In the genomic region with DNA sequence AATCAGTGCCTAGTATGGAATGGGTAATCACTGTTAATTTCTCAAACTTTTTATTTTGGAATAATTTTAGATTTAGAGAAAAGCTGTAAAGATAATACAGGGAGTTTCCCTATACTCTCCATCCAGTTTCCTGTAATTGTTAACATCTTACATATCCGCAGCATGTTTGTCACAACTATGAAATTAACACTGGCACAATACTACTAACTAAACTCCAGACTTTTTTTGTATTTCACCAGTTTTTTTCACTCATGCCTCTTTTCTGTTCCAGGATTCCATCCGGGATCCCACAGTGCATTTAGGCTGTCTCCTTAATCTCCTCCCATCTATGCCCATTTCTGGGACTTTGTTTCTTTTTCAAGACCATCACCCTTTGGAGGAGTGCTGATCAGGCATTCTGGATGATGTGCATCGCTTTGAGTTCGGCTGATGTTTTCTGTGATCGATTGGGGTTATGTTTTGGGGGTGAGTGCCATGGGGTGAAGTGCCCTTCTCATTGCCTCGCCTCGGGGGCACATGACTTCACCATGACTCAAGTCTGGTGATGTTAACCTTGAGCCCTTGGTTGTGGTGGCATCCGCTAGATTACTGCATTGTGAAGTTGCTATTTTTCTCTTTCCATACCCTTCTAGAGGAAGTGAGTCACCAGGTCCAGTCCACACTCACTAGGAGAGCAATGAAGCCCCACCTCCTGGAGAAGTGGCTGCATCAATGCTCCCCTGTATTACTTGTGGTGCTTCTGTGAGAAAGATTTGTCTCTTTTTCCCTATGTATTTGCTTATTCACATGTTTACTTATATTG, we compare ENCODE assay signal across 10 cellular contexts. TPM values are rescaled to one million over a fixed set of nuclear protein-coding genes. Genes with fewer than 3 reads are reported as not detected.
A peak's percentile ranks its signal among the peaks of the same experiment; 100 is the strongest.
DNase-seq lines count a peak whose midpoint lies in the region; FAIRE-seq and TF ChIP-seq lines count a peak whose summit lies in the region.
"Had no signal": no experiment of that assay in that cellular context is flagged by ENCODE, and none has a peak within 500 bp of the region (broad histone marks: within the 10 kb centered on the region; RNA-seq: fewer than 3 reads in every experiment).

No MANE protein-coding gene starts in this region.

- TSS peak; percentile 85 for BruUV-seq in mammary epithelial cell (replicated peaks; lab: Mats Ljungman, UMichigan)

- intact Hi-C loops in mammary epithelial cell (cut with micrococcal nuclease), result loop anchor here (2.0 kb wide), 1 partner anchor 14 kb away; no protein-coding TSS in a partner anchor

- H4K20me1 ChIP-seq in GM23248 (ENCODE audit: insufficient read depth) (no peaks in the 10 kb centered on the region), mammary epithelial cell (ENCODE audit: insufficient read depth, low read length) (no peaks in the 10 kb centered on the region), MM.1S (ENCODE audit: insufficient read depth, low read length) (no peaks in the 10 kb centered on the region)

- no peak for FAIRE-seq in frontal cortex (lab: Jason Lieb, UNC)
- FAIRE-seq: colon had no signal

- DNase-seq in GM23248 (peak; percentile 93), SIG-M5 (lab: John Stamatoyannopoulos, UW) (peak; percentile 46), mammary epithelial cell (peak; percentile 95), retinal pigment epithelial cell (ENCODE audit: low read depth) (peak; percentile 70), frontal cortex (ENCODE audit: low spot score in 2 of 2) (no peak), DMS114 treated with DMSO at 0.1 percent for 48 hours (lab: John Stamatoyannopoulos, UW; ENCODE audit: unreplicated experiment) (no peak), MM.1S (no peak)
- DNase-seq in stimulated activated naive CD4-positive, alpha-beta T cell treated with Interleukin-2 at 50 U/mL for 16 hours (lab: John Stamatoyannopoulos, UW), result no peak
- DNase-seq: NCI-H2081 had no signal

- H3K9me3 ChIP-seq in GM23248 (ENCODE audit: low read depth), result no peaks in the 10 kb centered on the region
- H3K9me3 ChIP-seq in mammary epithelial cell (replicated peaks; ENCODE audit: insufficient read depth, low read length), result no peaks in the 10 kb centered on the region
- no peaks in the 10 kb centered on the region for H3K9me3 ChIP-seq in MM.1S (replicated peaks; ENCODE audit: insufficient read depth, low read length)

- H3K79me2 ChIP-seq in GM23248 (ENCODE audit: insufficient read depth) (no peaks in the 10 kb centered on the region), mammary epithelial cell (ENCODE audit: insufficient read depth, low read length) (no peaks in the 10 kb centered on the region), MM.1S (ENCODE audit: low read length) (no peaks in the 10 kb centered on the region)

- in situ Hi-C loops in GM23248 (cut with MboI) (no loop called here), mammary epithelial cell (cut with MboI; ENCODE audit: low sequenced_read_pairs in 2 of 2) (no loop called here)

- 42 to 43% methylated on average over 8 of the region's 8 CpGs for WGBS in GM23248 (ENCODE audit: low coverage in 1 of 2, low lambda C conversion rate in 2 of 2, missing lambda C conversion rate in 2 of 2), 2 experiments
- 56% methylated on average over 7 of the region's 8 CpGs for WGBS in mammary epithelial cell (ENCODE audit: low coverage, missing lambda C conversion rate)

- TF ChIP-seq CTCF in mammary epithelial cell (conservative IDR thresholded peaks at IDR 0.05 in 1 of 2, IDR thresholded peaks at IDR 0.05 in 1 of 2; ENCODE audit: extremely low read depth in 1 of 2, insufficient read depth in 1 of 2, low read depth in 1 of 2, low read length in 2 of 2) (peak in 1 of 2 donors; percentile 5), retinal pigment epithelial cell (conservative IDR thresholded peaks at IDR 0.05; ENCODE audit: low read depth, low read length) (peak; percentile 31), MM.1S (IDR thresholded peaks at IDR 0.05; ENCODE audit: low read length) (no peak)

- H3K9ac ChIP-seq in GM23248 (no peak overlapping the region), mammary epithelial cell (ENCODE audit: insufficient read depth, low read length) (no peak overlapping the region), MM.1S (ENCODE audit: low read length) (no peak overlapping the region)

- peak overlapping the region; percentile 18; the same call in 1 of the 2 replicates for H3K4me3 ChIP-seq in GM23248
- no peak overlapping the region for H3K4me3 ChIP-seq in mammary epithelial cell (replicated peaks in 1 of 3; ENCODE audit: insufficient read depth in 1 of 3, low read depth in 2 of 3, low read length in 3 of 3)
- H3K4me3 ChIP-seq in retinal pigment epithelial cell (ENCODE audit: low read length), result no peak overlapping the region
- H3K4me3 ChIP-seq in MM.1S (ENCODE audit: low read length), result no peak overlapping the region

- H3K9me2 ChIP-seq in GM23248 (ENCODE audit: insufficient read depth), result no peaks in the 10 kb centered on the region
- H3K9me2 ChIP-seq in MM.1S (replicated peaks; ENCODE audit: insufficient read depth, low read length), result no peaks in the 10 kb centered on the region

- H3K36me3 ChIP-seq in GM23248 (ENCODE audit: low read depth) (no peaks in the 10 kb centered on the region), mammary epithelial cell (ENCODE audit: insufficient read depth, low read length) (no peaks in the 10 kb centered on the region), MM.1S (replicated peaks; ENCODE audit: insufficient read depth, low read length) (no peaks in the 10 kb centered on the region)

- peaks cover 21% of the 10 kb centered on the region for H3F3A ChIP-seq in GM23248 (ENCODE audit: insufficient read depth)
- no peaks in the 10 kb centered on the region for H3F3A ChIP-seq in MM.1S (ENCODE audit: insufficient read depth, low read length)

- H3K27me3 ChIP-seq in GM23248 (replicated peaks; ENCODE audit: insufficient read depth), result no peaks in the 10 kb centered on the region
- peaks cover 3% of the 10 kb centered on the region for H3K27me3 ChIP-seq in mammary epithelial cell (ENCODE audit: insufficient read depth, low read length)
- H3K27me3 ChIP-seq in MM.1S (replicated peaks; ENCODE audit: insufficient read depth, low read length), result no peaks in the 10 kb centered on the region

- dilution Hi-C loops in mammary epithelial cell (cut with HindIII; ENCODE audit: low sequenced_read_pairs), result no loop called here

- CTCF ChIA-PET in mammary epithelial cell (lab: Charles Lee; ENCODE audit: low non-redundant PET), result no interaction called here

- H2AFZ ChIP-seq in GM23248 (no peak overlapping the region), mammary epithelial cell (ENCODE audit: low read depth, low read length) (no peak overlapping the region), MM.1S (ENCODE audit: low read length) (no peak overlapping the region)

- peak overlapping the region; percentile 40 for H3K27ac ChIP-seq in GM23248
- H3K27ac ChIP-seq in mammary epithelial cell (ENCODE audit: insufficient read depth, low read depth, low read length), result no peak overlapping the region
- no peak overlapping the region for H3K27ac ChIP-seq in MM.1S (ENCODE audit: low read length)

- H3K4me1 ChIP-seq in GM23248 (ENCODE audit: insufficient read depth) (peaks cover 27% of the 10 kb centered on the region), mammary epithelial cell (ENCODE audit: insufficient read depth, low read length) (peaks cover 19% of the 10 kb centered on the region), MM.1S (ENCODE audit: low read length) (no peaks in the 10 kb centered on the region)

- H3K4me2 ChIP-seq in GM23248 (ENCODE audit: unreplicated experiment) (peak overlapping the region; percentile 57), mammary epithelial cell (ENCODE audit: insufficient read depth, low read depth, low read length) (peak overlapping the region; percentile 26), MM.1S (ENCODE audit: low read depth, low read length) (no peak overlapping the region)

RNA-seq across cellular contexts. Expression of gene GRB10, which starts 43.9 kb away (rescaled TPM):
- total RNA-seq in GM23248 (2014; rRNA removed; shearing (Covaris generic)), result 24.0 and 25.9 TPM in 2 replicates
- 12.8 and 12.9 TPM in 2 replicates for polyA plus RNA-seq in GM23248 (2016; fragmentation: Nextera tagmentation; extraction: Ambion mirVana)
- 10 to 100 TPM; 28.4 to 48.7 TPM for total RNA-seq in mammary epithelial cell
- 3.3 TPM for polyA plus RNA-seq in mammary epithelial cell
- 10.9 TPM for polyA minus RNA-seq in mammary epithelial cell
- total RNA-seq in frontal cortex, result 48.5 TPM

Comparison
In these comparisons a context has a peak if more than half of its experiments do, and no peak if none do; other contexts are left out.
1. DNase-seq: peak in GM23248 (single experiment), SIG-M5 (single experiment), mammary epithelial cell (single experiment) and retinal pigment epithelial cell (single experiment); none in stimulated activated naive CD4-positive, alpha-beta T cell treated with Interleukin-2 at 50 U/mL for 16 hours (single experiment), frontal cortex (0 of 2), DMS114 treated with DMSO at 0.1 percent for 48 hours (single experiment) and MM.1S (single experiment).